13 cellular contexts compared by ENCODE assay signal in genomic region chr5:131096774-131097695, GRCh38.
"Had no signal": no experiment of that assay in that cellular context is flagged by ENCODE, and none has a peak within 500 bp of the region (broad histone marks: within the 10 kb centered on the region; RNA-seq: fewer than 3 reads in every experiment).

No MANE protein-coding gene starts in this region.

- H3K4me3 Mint-ChIP-seq: activated B cell treated with CpG ODN at 0.5 μM for 24 hours, mesothelial cell of epicardium had no signal

- H3K4me2 ChIP-seq: SK-N-SH had no signal

- ATAC-seq: pancreas had no signal

- DNase-seq: activated B cell treated with CpG ODN at 0.5 μM for 24 hours; activated CD4-positive, alpha-beta T cell treated with anti-CD3 and anti-CD28 coated beads, Interleukin-2, amount 50 U/mL, for 4 hours; colonic mucosa; hypothalamus; kidney glomerular epithelial cell; pancreas; retina; Right ventricle myocardium superior; SK-N-SH; substantia nigra; trophoblast cell had no signal

- H3K27me3 ChIP-seq: colonic mucosa, pancreas had no signal

- H3K36me3 Mint-ChIP-seq: mesothelial cell of epicardium had no signal

- H3K27ac ChIP-seq: colonic mucosa, pancreas had no signal

- H3K4me3 ChIP-seq: colonic mucosa, pancreas had no signal

- H3K4me1 Mint-ChIP-seq: activated B cell treated with CpG ODN at 0.5 μM for 24 hours, mesothelial cell of epicardium had no signal

- H3K36me3 ChIP-seq: colonic mucosa, pancreas had no signal

- H3K9ac ChIP-seq: SK-N-SH had no signal

- H3K27ac Mint-ChIP-seq: activated B cell treated with CpG ODN at 0.5 μM for 24 hours; activated T-helper 2 cell treated with anti-CD3 and anti-CD28 coated beads, Interferon-gamma antibody, Interleukin-2, Interleukin-4, amounts not matched to agents 10 μg/mL and 5 μg/mL and 100 μg/mL, durations not matched to agents 14 hours and 24 hours and 36 hours; mesothelial cell of epicardium had no signal

- H3K4me1 ChIP-seq: colonic mucosa, pancreas had no signal

- H3K9me3 ChIP-seq: colonic mucosa, pancreas, SK-N-SH had no signal
